ENCODE assay signal across 6 cellular contexts in the genomic region with DNA sequence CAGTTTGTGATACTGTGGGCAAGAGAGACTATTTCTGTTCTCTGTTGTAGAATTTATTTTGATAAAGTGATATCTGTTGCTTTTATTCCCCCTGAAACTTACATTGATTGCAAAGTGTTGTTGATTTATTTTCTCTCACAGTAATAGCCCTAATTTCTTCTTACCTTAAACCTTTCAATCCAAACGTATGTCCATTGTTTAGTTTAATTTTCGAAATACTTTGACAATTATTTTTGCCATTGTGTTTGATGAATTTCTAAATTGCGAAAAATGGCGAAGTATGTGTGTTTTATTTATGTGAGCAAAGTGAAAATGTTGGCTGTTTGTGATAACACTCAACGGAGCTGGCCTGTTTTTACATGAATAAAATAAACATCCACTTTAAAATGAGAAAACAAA. TPM values are rescaled to one million over a fixed set of nuclear protein-coding genes. Genes with fewer than 3 reads are reported as not detected.
A peak's percentile ranks its signal among the peaks of the same experiment; 100 is the strongest.
DNase-seq lines count a peak whose midpoint lies in the region; TF ChIP-seq lines count a peak whose summit lies in the region.

No MANE protein-coding gene starts in this region.

- H3K36me3 ChIP-seq in ovary, result no peaks in the 10 kb centered on the region

- H3K27ac ChIP-seq in ovary, result peak overlapping the region in 1 of 2 donors; percentile 77

- H3K4me1 ChIP-seq in ovary (ENCODE audit: insufficient read depth), result peaks cover 1% of the 10 kb centered on the region

- no peak for TF ChIP-seq EP300 in ovary (IDR thresholded peaks at IDR 0.05)

- no peaks in the 10 kb centered on the region for H3K27me3 ChIP-seq in ovary

- no peaks in the 10 kb centered on the region for H3K9me3 ChIP-seq in ovary

- intact Hi-C loops in ovary (cut with DNase I), result loop anchor here in 1 of 4 donors (10.0 kb wide), 1 partner anchor 88 kb away; no protein-coding TSS in a partner anchor

- TF ChIP-seq POLR2A in ovary (IDR thresholded peaks at IDR 0.05), result no peak

- WGBS in ovary, 3 donors, result 0 to 3% (median 2%) methylated on average over 5 of the region's 5 CpGs

- no peak for DNase-seq in cardiac fibroblast (ENCODE audit: low read depth in 2 of 2)
- DNase-seq in ovary, result no peak
- DNase-seq in stimulated activated CD4-positive, alpha-beta T cell treated with anti-CD3 and anti-CD28 coated beads, Interleukin-12 subunit alpha, Interleukin-12 subunit beta, amount 100 ng/mL, for 4 hours, result no peak
- no peak for DNase-seq in medulla oblongata (ENCODE audit: extremely low spot score)
- no peak for DNase-seq in AML-193 (lab: John Stamatoyannopoulos, UW)

- H3K4me3 ChIP-seq in GM12875 (ENCODE audit: low read depth, low read length) (peak overlapping the region; percentile 44), cardiac fibroblast (replicated peaks in 1 of 2; ENCODE audit: low read depth in 2 of 2, low read length in 2 of 2) (peak overlapping the region; percentile 52 to 72), ovary (peak overlapping the region; percentile 86)

- TF ChIP-seq CTCF in GM12875 (IDR thresholded peaks at IDR 0.05; ENCODE audit: borderline replicate concordance, insufficient read depth, low read depth, low read length), result no peak
- TF ChIP-seq CTCF in cardiac fibroblast (IDR thresholded peaks at IDR 0.05; ENCODE audit: low read depth, low read length), result no peak
- TF ChIP-seq CTCF in ovary (IDR thresholded peaks at IDR 0.05), result no peak

RNA-seq across cellular contexts. Expression of a gene that starts 0.4 kb away (rescaled TPM):
- total RNA-seq in ovary, result 10 to 100 TPM; 11.8 to 32.0 (median 23.1) TPM
- polyA plus RNA-seq in ovary, result 10 to 100 TPM; 21.6 to 29.2 TPM

RNA-seq across cellular contexts. Expression of a gene that starts 7.5 kb away (rescaled TPM):
- total RNA-seq in ovary, result 1 to 10 TPM in 5 of 7 donors, under 1 TPM in 2; 0.34 to 2.4 (median 1.8) TPM
- polyA plus RNA-seq in ovary, result 1 to 10 TPM; 1.4 to 1.5 TPM

RNA-seq across cellular contexts. Expression of a gene that starts 14.5 kb away (rescaled TPM):
- total RNA-seq in ovary, result 1 to 10 TPM; 1.5 to 8.0 (median 6.0) TPM
- polyA plus RNA-seq in ovary, result 1 to 10 TPM; 5.1 to 7.0 TPM

RNA-seq across cellular contexts. Expression of a gene that starts 14.8 kb away (rescaled TPM):
- 1 to 10 TPM; 2.1 to 5.0 (median 3.5) TPM for total RNA-seq in ovary
- polyA plus RNA-seq in ovary, result 1 to 10 TPM; 1.8 to 3.5 TPM

RNA-seq across cellular contexts. Expression of a gene that starts 41.5 kb away (rescaled TPM):
- 10 to 100 TPM in 6 of 7 donors, 1 to 10 TPM in 1; 10.0 to 17.5 (median 13.7) TPM for total RNA-seq in ovary
- polyA plus RNA-seq in ovary, result 10 to 100 TPM; 12.5 to 16.9 TPM
